ENCODE assay signal across 27 cellular contexts in genomic region chr18:9930299-9930884, GRCh38. TPM values are rescaled to one million over a fixed set of nuclear protein-coding genes. Genes with fewer than 3 reads are reported as not detected.
"Had no signal": no experiment of that assay in that cellular context is flagged by ENCODE, and none has a peak within 500 bp of the region (broad histone marks: within the 10 kb centered on the region; RNA-seq: fewer than 3 reads in every experiment).

No MANE protein-coding gene starts in this region.

- H3K27me3 ChIP-seq: brain microvascular endothelial cell, cardiac muscle cell, MG63, SJSA1 had no signal

- ATAC-seq: activated naive CD4-positive, alpha-beta T cell treated with anti-CD3 and anti-CD28 coated beads, Interleukin-2, amount 50 U/mL, for 72 hours; PC-3 had no signal

- H3K9me3 Mint-ChIP-seq: activated CD4-positive, alpha-beta memory T cell treated with anti-CD3 and anti-CD28 coated beads for 36 hours; activated CD4-positive, alpha-beta T cell treated with anti-CD3 and anti-CD28 coated beads, Interleukin-2, amount 10 ng/mL, durations not matched to agents 7 days and 5 days; activated naive CD4-positive, alpha-beta T cell treated with anti-CD3 and anti-CD28 coated beads, Interleukin-2, amount 50 U/mL, for 72 hours had no signal

- H3K27ac Mint-ChIP-seq: activated CD4-positive, alpha-beta T cell treated with anti-CD3 and anti-CD28 coated beads, Interleukin-2, amount 10 ng/mL, durations not matched to agents 7 days and 5 days; activated naive CD4-positive, alpha-beta T cell treated with anti-CD3 and anti-CD28 coated beads, Interleukin-2, amount 50 U/mL, for 72 hours had no signal

- H3K27ac ChIP-seq: brain microvascular endothelial cell, cardiac muscle cell, SJSA1 had no signal

- H3K4me3 Mint-ChIP-seq: activated CD4-positive, alpha-beta memory T cell treated with anti-CD3 and anti-CD28 coated beads for 36 hours; activated CD4-positive, alpha-beta T cell treated with anti-CD3 and anti-CD28 coated beads, Interleukin-2, amount 10 ng/mL, durations not matched to agents 7 days and 5 days had no signal

- H3K9me3 ChIP-seq: MG63, SJSA1 had no signal

- DNase-seq: activated CD4-positive, alpha-beta memory T cell treated with anti-CD3 and anti-CD28 coated beads for 36 hours; activated CD4-positive, alpha-beta T cell treated with anti-CD3 and anti-CD28 coated beads, Interleukin-2, amount 10 ng/mL, durations not matched to agents 7 days and 5 days; activated CD4-positive, CD25-positive, alpha-beta regulatory T cell; activated CD8-positive, alpha-beta memory T cell treated with anti-CD3 and anti-CD28 coated beads, Interleukin-2, amount 50 U/mL, for 48 hours; activated effector memory CD4-positive, alpha-beta T cell treated with anti-CD3 and anti-CD28 coated beads, Interleukin-2, amount 50 U/mL, for 16 hours; activated naive CD4-positive, alpha-beta T cell treated with Interleukin-2 at 50 U/mL for 16 hours; activated T-cell treated with anti-CD3 and anti-CD28 coated beads, Interleukin-2, amount 50 U/mL, for 1 hour; brain microvascular endothelial cell; MG63; MV-4-11; NCI-H1092 treated with DMSO at 0.1 percent for 48 hours; NCI-H1417 treated with DMSO at 0.1 percent for 48 hours; NCI-H1694; NCI-H2029; NCI-H2107; NCI-H2171 treated with DMSO at 0.1 percent for 48 hours; NCI-H226; NCI-H510A; NCI-H526 treated with DMSO at 0.1 percent for 48 hours; NCI-H82; PC-3; SHP77; T-helper 2 cell; T1000 had no signal

- H3K4me3 ChIP-seq: cardiac muscle cell, MG63, SJSA1 had no signal

- H3K27me3 Mint-ChIP-seq: activated CD4-positive, alpha-beta memory T cell treated with anti-CD3 and anti-CD28 coated beads for 36 hours; activated CD4-positive, alpha-beta T cell treated with anti-CD3 and anti-CD28 coated beads, Interleukin-2, amount 10 ng/mL, durations not matched to agents 7 days and 5 days had no signal

RNA-seq across cellular contexts. Expression of gene TXNDC2, which starts 44.6 kb away (rescaled TPM):
- total RNA-seq: activated CD4-positive, alpha-beta memory T cell treated with anti-CD3 and anti-CD28 coated beads for 36 hours; activated CD4-positive, alpha-beta T cell treated with anti-CD3 and anti-CD28 coated beads, Interleukin-2, amount 10 ng/mL, durations not matched to agents 7 days and 5 days; activated naive CD4-positive, alpha-beta T cell treated with anti-CD3 and anti-CD28 coated beads, Interleukin-2, amount 50 U/mL, for 72 hours; cardiac muscle cell had no signal
- polyA plus RNA-seq: cardiac muscle cell had no signal
